ENCODE assay signal across 1 cellular context in genomic region chr20:45925821-45926506, GRCh38.
A peak's percentile ranks its signal among the peaks of the same experiment; 100 is the strongest.
TF ChIP-seq lines count a peak whose summit lies in the region.

No MANE protein-coding gene starts in this region.

TF ChIP-seq in HepG2, 621 proteins besides CTCF, POLR2A, EP300 and RAD21 (continued from another document and continues in another):
- TF ChIP-seq ARID5B (CRISPR knock-in tag; IDR thresholded peaks at IDR 0.05) (peak; percentile 39; the same call in 1 of the 2 replicates), ATF3 (CRISPR knock-in tag; IDR thresholded peaks at IDR 0.05) (no peak), CBX1 (IDR thresholded peaks at IDR 0.05; ENCODE audit: low read depth) (no peak), RARA (CRISPR knock-in tag; IDR thresholded peaks at IDR 0.05) (peak; percentile 36; the same call in 1 of the 2 replicates), ZMYM2 (CRISPR knock-in tag; IDR thresholded peaks at IDR 0.05) (no peak), NCOA5 (CRISPR knock-in tag; IDR thresholded peaks at IDR 0.05) (no peak), KLF11 (CRISPR knock-in tag; IDR thresholded peaks at IDR 0.05) (no peak), NFKB2 (CRISPR knock-in tag; IDR thresholded peaks at IDR 0.05; ENCODE audit: borderline replicate concordance) (no peak), ZNF451 (CRISPR knock-in tag; IDR thresholded peaks at IDR 0.05) (no peak; the same call in 1 of the 2 replicates), ELK4 (CRISPR knock-in tag; IDR thresholded peaks at IDR 0.05; ENCODE audit: borderline replicate concordance) (no peak), ZFY (CRISPR knock-in tag; IDR thresholded peaks at IDR 0.05) (no peak), PITX1 (CRISPR knock-in tag; IDR thresholded peaks at IDR 0.05) (peak; percentile 78; the same call in 1 of the 2 replicates), ZNF547 (CRISPR knock-in tag; IDR thresholded peaks at IDR 0.05) (0 out of 2 replicates have a peak, but pooled peaks have one; percentile 31), MAFK (conservative IDR thresholded peaks at IDR 0.05 in 1 of 2, IDR thresholded peaks at IDR 0.05 in 1 of 2; ENCODE audit: low read length in 2 of 2) (0 out of 4 replicates have a peak, but pooled peaks of 1 of the 2 experiments have one; percentile 17), TSC22D2 (CRISPR knock-in tag; IDR thresholded peaks at IDR 0.05; ENCODE audit: borderline replicate concordance) (no peak), ZNF512B (CRISPR knock-in tag; IDR thresholded peaks at IDR 0.05; ENCODE audit: borderline replicate concordance) (no peak), ZNF10 (CRISPR knock-in tag; IDR thresholded peaks at IDR 0.05; ENCODE audit: borderline replicate concordance, low read depth) (no peak), SIX1 (CRISPR knock-in tag; IDR thresholded peaks at IDR 0.05; ENCODE audit: borderline replicate concordance) (no peak), ZNF788 (CRISPR knock-in tag; IDR thresholded peaks at IDR 0.05; ENCODE audit: borderline replicate concordance) (peak; percentile 18; the same call in 1 of the 2 replicates), FOXK1 (CRISPR knock-in tag; IDR thresholded peaks at IDR 0.05; ENCODE audit: borderline replicate concordance, low read depth) (peak; percentile 57; the same call in 1 of the 2 replicates), PRPF4 (IDR thresholded peaks at IDR 0.05; ENCODE audit: low read depth, low read length, poor library complexity, severe bottlenecking) (no peak), ZNF563 (CRISPR knock-in tag; IDR thresholded peaks at IDR 0.05) (0 out of 2 replicates have a peak, but pooled peaks have one; percentile 51), ZNF335 (CRISPR knock-in tag; IDR thresholded peaks at IDR 0.05) (no peak), ZNF780A (CRISPR knock-in tag; IDR thresholded peaks at IDR 0.05) (no peak), ZNF138 (CRISPR knock-in tag; IDR thresholded peaks at IDR 0.05; ENCODE audit: low read depth) (0 out of 2 replicates have a peak, but pooled peaks have one; percentile 56), ZNF446 (CRISPR knock-in tag; IDR thresholded peaks at IDR 0.05) (no peak), FLYWCH1 (CRISPR knock-in tag; IDR thresholded peaks at IDR 0.05) (no peak), DRAP1 (CRISPR knock-in tag; IDR thresholded peaks at IDR 0.05) (no peak), ZNF556 (CRISPR knock-in tag; IDR thresholded peaks at IDR 0.05; ENCODE audit: borderline replicate concordance) (no peak), PAX8 (CRISPR knock-in tag; IDR thresholded peaks at IDR 0.05; ENCODE audit: borderline replicate concordance) (no peak), TBL1XR1 (IDR thresholded peaks at IDR 0.05; ENCODE audit: borderline replicate concordance, low read length, partially characterized antibody) (no peak), ZNF782 (CRISPR knock-in tag; IDR thresholded peaks at IDR 0.05; ENCODE audit: borderline replicate concordance) (no peak), NR2F6 (IDR thresholded peaks at IDR 0.05) (no peak), NR2F6 (CRISPR knock-in tag; IDR thresholded peaks at IDR 0.05) (no peak), ZNF407 (CRISPR knock-in tag; IDR thresholded peaks at IDR 0.05; ENCODE audit: not compliant biosample characterization) (peak; percentile 51), NR2F1 (CRISPR knock-in tag; IDR thresholded peaks at IDR 0.05) (no peak), ZNF282 (IDR thresholded peaks at IDR 0.05; ENCODE audit: partially characterized antibody) (no peak), STAT6 (CRISPR knock-in tag; IDR thresholded peaks at IDR 0.05; ENCODE audit: borderline replicate concordance) (no peak), ZMAT3 (CRISPR knock-in tag; conservative IDR thresholded peaks at IDR 0.05) (peak; percentile 57; the same call in 1 of the 2 replicates), MAZ (IDR thresholded peaks at IDR 0.05; ENCODE audit: borderline replicate concordance, low read depth, low read length) (no peak), MAZ (CRISPR knock-in tag; IDR thresholded peaks at IDR 0.05; ENCODE audit: low read depth) (no peak), ZNF136 (CRISPR knock-in tag; IDR thresholded peaks at IDR 0.05; ENCODE audit: low read depth) (no peak), NCOA1 (CRISPR knock-in tag; IDR thresholded peaks at IDR 0.05) (no peak), ZNF598 (CRISPR knock-in tag; IDR thresholded peaks at IDR 0.05; ENCODE audit: borderline replicate concordance) (peak; percentile 18; the same call in 1 of the 2 replicates), ZNF747 (CRISPR knock-in tag; IDR thresholded peaks at IDR 0.05; ENCODE audit: borderline replicate concordance) (0 out of 2 replicates have a peak, but pooled peaks have one; percentile 50), ZNF883 (CRISPR knock-in tag; IDR thresholded peaks at IDR 0.05; ENCODE audit: not compliant biosample characterization) (no peak), MAX (IDR thresholded peaks at IDR 0.05) (no peak)
